29 cellular contexts compared by ENCODE assay signal in genomic region chr5:142642427-142642826, GRCh38. TPM values are rescaled to one million over a fixed set of nuclear protein-coding genes. Genes with fewer than 3 reads are reported as not detected.
"Had no signal": no experiment of that assay in that cellular context is flagged by ENCODE, and none has a peak within 500 bp of the region (broad histone marks: within the 10 kb centered on the region; RNA-seq: fewer than 3 reads in every experiment).

No MANE protein-coding gene starts in this region.

- ATAC-seq: foreskin keratinocyte; left colon; left ventricle myocardium superior; naive thymus-derived CD4-positive, alpha-beta T cell; pancreas; psoas muscle; right lobe of liver had no signal

- H3K27me3 ChIP-seq: colonic mucosa, foreskin keratinocyte, pancreas, right lobe of liver, stomach, thyroid gland had no signal

- H3K36me3 ChIP-seq: colonic mucosa, pancreas, right lobe of liver, spleen, stomach, suprapubic skin, thyroid gland had no signal

- FAIRE-seq: endothelial cell of umbilical vein, pancreas, urothelium cell line had no signal

- H3K9me3 ChIP-seq: colonic mucosa, pancreas, psoas muscle, right lobe of liver, spleen, stomach, suprapubic skin, thyroid gland had no signal

- H3K4me3 ChIP-seq: colonic mucosa, lung, pancreas, psoas muscle, right lobe of liver, spleen, stomach, suprapubic skin, thyroid gland had no signal

- DNase-seq: cerebellar nuclear complex; colonic mucosa; dermis blood vessel endothelial cell; effector CD4-positive, alpha-beta T cell; endodermal cell; erythroblast; foreskin keratinocyte; hippocampal formation; left colon; left ventricle myocardium superior; mesendoderm; naive thymus-derived CD4-positive, alpha-beta T cell; pancreas; psoas muscle; retina; right lobe of liver; spleen; stimulated activated CD4-positive, alpha-beta T cell treated with anti-CD3 and anti-CD28 coated beads, Interleukin-15, amount 100 ng/mL, for 24 hours; stimulated activated CD4-positive, alpha-beta T cell treated with anti-CD3 and anti-CD28 coated beads, Interleukin-2, amount 100 ng/mL, for 24 hours; stimulated activated CD4-positive, alpha-beta T cell treated with anti-CD3 and anti-CD28 coated beads, Interleukin-4, amount 100 ng/mL, for 4 hours; stimulated activated naive CD4-positive, alpha-beta T cell; stomach; thyroid gland had no signal

- H3K27ac ChIP-seq: colonic mucosa, foreskin keratinocyte, pancreas, psoas muscle, right lobe of liver, spleen, stomach, suprapubic skin, thyroid gland had no signal

- H3K4me1 ChIP-seq: colonic mucosa, pancreas, right lobe of liver had no signal

RNA-seq across cellular contexts. Expression of gene FGF1, which starts 43.5 kb away (rescaled TPM):
- total RNA-seq: endothelial cell of umbilical vein; mononuclear cell; naive thymus-derived CD4-positive, alpha-beta T cell had no signal
- polyA plus RNA-seq: endothelial cell of umbilical vein; naive thymus-derived CD4-positive, alpha-beta T cell; neural cell had no signal
